In the genomic region with DNA sequence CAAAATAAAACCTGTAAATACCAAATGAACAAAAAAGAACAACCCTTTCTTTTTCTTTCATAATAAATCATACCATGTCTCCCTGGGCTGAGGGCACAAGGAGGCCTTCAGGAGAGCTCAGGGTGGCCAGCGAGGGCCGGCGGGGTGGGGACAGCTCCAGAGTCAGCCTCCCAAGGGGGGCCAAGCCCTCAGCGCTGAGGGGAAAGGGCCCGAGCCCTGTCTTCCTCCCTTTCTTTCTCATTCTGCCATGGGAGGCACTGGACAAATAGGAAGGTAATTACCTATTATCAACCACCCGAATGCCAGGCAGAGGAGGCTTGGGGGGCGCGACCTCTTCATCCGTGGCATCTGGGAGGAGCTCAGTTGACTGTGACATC, we compare ENCODE assay signal across 1 cellular context.
TF ChIP-seq lines count a peak whose summit lies in the region.

No MANE protein-coding gene starts in this region.

TF ChIP-seq in GM12878, 131 proteins besides CTCF, POLR2A, EP300 and RAD21:
- TF ChIP-seq RBBP5 (conservative IDR thresholded peaks at IDR 0.05): no peak
- TF ChIP-seq TCF7 (IDR thresholded peaks at IDR 0.05; ENCODE audit: borderline replicate concordance): no peak
- TF ChIP-seq POLR2AphosphoS5 (IDR thresholded peaks at IDR 0.05; ENCODE audit: low read length): no peak
- TF ChIP-seq, protein P1, sequence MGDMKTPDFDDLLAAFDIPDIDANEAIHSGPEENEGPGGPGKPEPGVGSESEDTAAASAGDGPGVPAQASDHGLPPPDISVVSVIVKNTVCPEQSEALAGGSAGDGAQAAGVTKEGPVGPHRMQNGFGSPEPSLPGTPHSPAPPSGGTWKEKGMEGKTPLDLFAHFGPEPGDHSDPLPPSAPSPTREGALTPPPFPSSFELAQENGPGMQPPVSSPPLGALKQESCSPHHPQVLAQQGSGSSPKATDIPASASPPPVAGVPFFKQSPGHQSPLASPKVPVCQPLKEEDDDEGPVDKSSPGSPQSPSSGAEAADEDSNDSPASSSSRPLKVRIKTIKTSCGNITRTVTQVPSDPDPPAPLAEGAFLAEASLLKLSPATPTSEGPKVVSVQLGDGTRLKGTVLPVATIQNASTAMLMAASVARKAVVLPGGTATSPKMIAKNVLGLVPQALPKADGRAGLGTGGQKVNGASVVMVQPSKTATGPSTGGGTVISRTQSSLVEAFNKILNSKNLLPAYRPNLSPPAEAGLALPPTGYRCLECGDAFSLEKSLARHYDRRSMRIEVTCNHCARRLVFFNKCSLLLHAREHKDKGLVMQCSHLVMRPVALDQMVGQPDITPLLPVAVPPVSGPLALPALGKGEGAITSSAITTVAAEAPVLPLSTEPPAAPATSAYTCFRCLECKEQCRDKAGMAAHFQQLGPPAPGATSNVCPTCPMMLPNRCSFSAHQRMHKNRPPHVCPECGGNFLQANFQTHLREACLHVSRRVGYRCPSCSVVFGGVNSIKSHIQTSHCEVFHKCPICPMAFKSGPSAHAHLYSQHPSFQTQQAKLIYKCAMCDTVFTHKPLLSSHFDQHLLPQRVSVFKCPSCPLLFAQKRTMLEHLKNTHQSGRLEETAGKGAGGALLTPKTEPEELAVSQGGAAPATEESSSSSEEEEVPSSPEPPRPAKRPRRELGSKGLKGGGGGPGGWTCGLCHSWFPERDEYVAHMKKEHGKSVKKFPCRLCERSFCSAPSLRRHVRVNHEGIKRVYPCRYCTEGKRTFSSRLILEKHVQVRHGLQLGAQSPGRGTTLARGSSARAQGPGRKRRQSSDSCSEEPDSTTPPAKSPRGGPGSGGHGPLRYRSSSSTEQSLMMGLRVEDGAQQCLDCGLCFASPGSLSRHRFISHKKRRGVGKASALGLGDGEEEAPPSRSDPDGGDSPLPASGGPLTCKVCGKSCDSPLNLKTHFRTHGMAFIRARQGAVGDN (IDR thresholded peaks at IDR 0.05): no peak
